Comparison of ENCODE assay signal across 2 cellular contexts in genomic region chr1:19825298-19825697, GRCh38.
TF ChIP-seq lines count a peak whose summit lies in the region.

No MANE protein-coding gene starts in this region.

TF ChIP-seq in HCT116, 20 proteins besides CTCF, POLR2A, EP300 and RAD21:
- TF ChIP-seq TCF7L2 (IDR thresholded peaks at IDR 0.05; ENCODE audit: borderline replicate concordance, extremely low read depth, insufficient read depth, insufficient read length) = no peak

TF ChIP-seq in HepG2, 621 proteins besides CTCF, POLR2A, EP300 and RAD21:
- TF ChIP-seq ZNF17 (CRISPR knock-in tag; IDR thresholded peaks at IDR 0.05) (no peak), STAG1 (CRISPR knock-in tag; IDR thresholded peaks at IDR 0.05) (peak; percentile 4; the same call in 1 of the 2 replicates), SMYD3 (CRISPR knock-in tag; IDR thresholded peaks at IDR 0.05) (no peak), ERF (CRISPR knock-in tag; IDR thresholded peaks at IDR 0.05) (no peak), ZNF687 (CRISPR knock-in tag; IDR thresholded peaks at IDR 0.05) (peak; percentile 19; the same call in 1 of the 2 replicates), ZFP1 (CRISPR knock-in tag; IDR thresholded peaks at IDR 0.05) (no peak), RXRA (CRISPR knock-in tag; IDR thresholded peaks at IDR 0.05) (no peak), CBX5 (CRISPR knock-in tag; IDR thresholded peaks at IDR 0.05; ENCODE audit: borderline replicate concordance) (no peak), ZFP90 (CRISPR knock-in tag; IDR thresholded peaks at IDR 0.05; ENCODE audit: borderline replicate concordance) (no peak), TERF1 (CRISPR knock-in tag; IDR thresholded peaks at IDR 0.05) (no peak)
